Comparison of ENCODE assay signal across 2 cellular contexts in the genomic region with DNA sequence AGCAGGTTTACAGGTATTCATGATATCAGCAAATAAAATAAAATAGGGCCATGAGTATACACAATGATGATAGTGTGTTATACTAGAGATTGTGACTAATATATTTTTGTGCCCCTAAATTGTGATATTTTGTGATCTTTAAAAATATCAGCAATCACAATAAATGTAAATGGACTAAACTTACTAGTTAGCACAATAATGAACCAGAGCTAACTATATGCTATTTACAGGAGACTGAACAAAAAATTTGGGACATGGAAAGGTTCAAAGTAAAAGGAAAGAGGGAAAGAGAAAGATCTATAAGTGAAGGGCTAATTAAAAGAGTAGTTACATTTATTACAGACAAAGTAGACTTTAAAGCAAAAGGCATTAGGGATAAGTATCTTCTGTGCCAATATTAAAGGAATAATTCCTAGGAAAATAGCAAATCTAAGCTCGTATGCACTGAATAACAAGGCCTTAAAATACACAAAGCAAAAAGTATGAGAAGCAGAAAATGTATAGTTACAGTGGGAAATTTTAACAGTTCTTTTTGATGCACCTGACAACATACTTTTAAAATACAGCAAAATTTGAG.
TF ChIP-seq lines count a peak whose summit lies in the region.

No MANE protein-coding gene starts in this region.

TF ChIP-seq in SK-N-SH treated with all-trans-retinoic acid at 6 μM for 48 hours, 23 proteins besides CTCF, POLR2A, EP300 and RAD21 (continued from another document):
- TF ChIP-seq, protein P1, sequence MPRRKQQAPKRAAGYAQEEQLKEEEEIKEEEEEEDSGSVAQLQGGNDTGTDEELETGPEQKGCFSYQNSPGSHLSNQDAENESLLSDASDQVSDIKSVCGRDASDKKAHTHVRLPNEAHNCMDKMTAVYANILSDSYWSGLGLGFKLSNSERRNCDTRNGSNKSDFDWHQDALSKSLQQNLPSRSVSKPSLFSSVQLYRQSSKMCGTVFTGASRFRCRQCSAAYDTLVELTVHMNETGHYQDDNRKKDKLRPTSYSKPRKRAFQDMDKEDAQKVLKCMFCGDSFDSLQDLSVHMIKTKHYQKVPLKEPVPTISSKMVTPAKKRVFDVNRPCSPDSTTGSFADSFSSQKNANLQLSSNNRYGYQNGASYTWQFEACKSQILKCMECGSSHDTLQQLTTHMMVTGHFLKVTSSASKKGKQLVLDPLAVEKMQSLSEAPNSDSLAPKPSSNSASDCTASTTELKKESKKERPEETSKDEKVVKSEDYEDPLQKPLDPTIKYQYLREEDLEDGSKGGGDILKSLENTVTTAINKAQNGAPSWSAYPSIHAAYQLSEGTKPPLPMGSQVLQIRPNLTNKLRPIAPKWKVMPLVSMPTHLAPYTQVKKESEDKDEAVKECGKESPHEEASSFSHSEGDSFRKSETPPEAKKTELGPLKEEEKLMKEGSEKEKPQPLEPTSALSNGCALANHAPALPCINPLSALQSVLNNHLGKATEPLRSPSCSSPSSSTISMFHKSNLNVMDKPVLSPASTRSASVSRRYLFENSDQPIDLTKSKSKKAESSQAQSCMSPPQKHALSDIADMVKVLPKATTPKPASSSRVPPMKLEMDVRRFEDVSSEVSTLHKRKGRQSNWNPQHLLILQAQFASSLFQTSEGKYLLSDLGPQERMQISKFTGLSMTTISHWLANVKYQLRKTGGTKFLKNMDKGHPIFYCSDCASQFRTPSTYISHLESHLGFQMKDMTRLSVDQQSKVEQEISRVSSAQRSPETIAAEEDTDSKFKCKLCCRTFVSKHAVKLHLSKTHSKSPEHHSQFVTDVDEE (CRISPR knock-in tag; IDR thresholded peaks at IDR 0.05), result no peak
- TF ChIP-seq PPARA (CRISPR knock-in tag; IDR thresholded peaks at IDR 0.05; ENCODE audit: borderline replicate concordance), result no peak
- TF ChIP-seq, protein P2, sequence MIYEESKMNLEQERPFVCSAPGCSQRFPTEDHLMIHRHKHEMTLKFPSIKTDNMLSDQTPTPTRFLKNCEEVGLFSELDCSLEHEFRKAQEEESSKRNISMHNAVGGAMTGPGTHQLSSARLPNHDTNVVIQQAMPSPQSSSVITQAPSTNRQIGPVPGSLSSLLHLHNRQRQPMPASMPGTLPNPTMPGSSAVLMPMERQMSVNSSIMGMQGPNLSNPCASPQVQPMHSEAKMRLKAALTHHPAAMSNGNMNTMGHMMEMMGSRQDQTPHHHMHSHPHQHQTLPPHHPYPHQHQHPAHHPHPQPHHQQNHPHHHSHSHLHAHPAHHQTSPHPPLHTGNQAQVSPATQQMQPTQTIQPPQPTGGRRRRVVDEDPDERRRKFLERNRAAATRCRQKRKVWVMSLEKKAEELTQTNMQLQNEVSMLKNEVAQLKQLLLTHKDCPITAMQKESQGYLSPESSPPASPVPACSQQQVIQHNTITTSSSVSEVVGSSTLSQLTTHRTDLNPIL (CRISPR knock-in tag; IDR thresholded peaks at IDR 0.05; ENCODE audit: low read depth), result no peak
- no peak for TF ChIP-seq ZFP30 (CRISPR knock-in tag; IDR thresholded peaks at IDR 0.05)
- TF ChIP-seq, protein P3, sequence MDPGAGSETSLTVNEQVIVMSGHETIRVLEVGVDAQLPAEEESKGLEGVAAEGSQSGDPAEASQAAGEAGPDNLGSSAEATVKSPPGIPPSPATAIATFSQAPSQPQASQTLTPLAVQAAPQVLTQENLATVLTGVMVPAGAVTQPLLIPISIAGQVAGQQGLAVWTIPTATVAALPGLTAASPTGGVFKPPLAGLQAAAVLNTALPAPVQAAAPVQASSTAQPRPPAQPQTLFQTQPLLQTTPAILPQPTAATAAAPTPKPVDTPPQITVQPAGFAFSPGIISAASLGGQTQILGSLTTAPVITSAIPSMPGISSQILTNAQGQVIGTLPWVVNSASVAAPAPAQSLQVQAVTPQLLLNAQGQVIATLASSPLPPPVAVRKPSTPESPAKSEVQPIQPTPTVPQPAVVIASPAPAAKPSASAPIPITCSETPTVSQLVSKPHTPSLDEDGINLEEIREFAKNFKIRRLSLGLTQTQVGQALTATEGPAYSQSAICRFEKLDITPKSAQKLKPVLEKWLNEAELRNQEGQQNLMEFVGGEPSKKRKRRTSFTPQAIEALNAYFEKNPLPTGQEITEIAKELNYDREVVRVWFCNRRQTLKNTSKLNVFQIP (CRISPR knock-in tag; IDR thresholded peaks at IDR 0.05; ENCODE audit: borderline replicate concordance, low read depth), result no peak
- no peak for TF ChIP-seq ZNF8 (CRISPR knock-in tag; IDR thresholded peaks at IDR 0.05)
- no peak for TF ChIP-seq OSR1 (CRISPR knock-in tag; IDR thresholded peaks at IDR 0.05)
- 0 out of 2 replicates have a peak, but pooled peaks have one; percentile 22 for TF ChIP-seq SNAI2 (CRISPR knock-in tag; IDR thresholded peaks at IDR 0.05)
TF ChIP-seq in SK-N-SH treated with all-trans-retinoic acid at 6 μM for 48 hours: peak in this region for 1.

TF ChIP-seq in SK-N-SH, 30 proteins besides CTCF, POLR2A, EP300 and RAD21 (continued from another document):
- TF ChIP-seq, protein P4, sequence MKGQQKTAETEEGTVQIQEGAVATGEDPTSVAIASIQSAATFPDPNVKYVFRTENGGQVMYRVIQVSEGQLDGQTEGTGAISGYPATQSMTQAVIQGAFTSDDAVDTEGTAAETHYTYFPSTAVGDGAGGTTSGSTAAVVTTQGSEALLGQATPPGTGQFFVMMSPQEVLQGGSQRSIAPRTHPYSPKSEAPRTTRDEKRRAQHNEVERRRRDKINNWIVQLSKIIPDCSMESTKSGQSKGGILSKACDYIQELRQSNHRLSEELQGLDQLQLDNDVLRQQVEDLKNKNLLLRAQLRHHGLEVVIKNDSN (IDR thresholded peaks at IDR 0.05; ENCODE audit: borderline replicate concordance, low read depth), result no peak
- TF ChIP-seq RXRA (IDR thresholded peaks at IDR 0.05; ENCODE audit: borderline replicate concordance, low read depth) (no peak), FOSL2 (IDR thresholded peaks at IDR 0.05; ENCODE audit: borderline replicate concordance, low read depth) (no peak), JUND (IDR thresholded peaks at IDR 0.05) (no peak)
- TF ChIP-seq, protein P5, sequence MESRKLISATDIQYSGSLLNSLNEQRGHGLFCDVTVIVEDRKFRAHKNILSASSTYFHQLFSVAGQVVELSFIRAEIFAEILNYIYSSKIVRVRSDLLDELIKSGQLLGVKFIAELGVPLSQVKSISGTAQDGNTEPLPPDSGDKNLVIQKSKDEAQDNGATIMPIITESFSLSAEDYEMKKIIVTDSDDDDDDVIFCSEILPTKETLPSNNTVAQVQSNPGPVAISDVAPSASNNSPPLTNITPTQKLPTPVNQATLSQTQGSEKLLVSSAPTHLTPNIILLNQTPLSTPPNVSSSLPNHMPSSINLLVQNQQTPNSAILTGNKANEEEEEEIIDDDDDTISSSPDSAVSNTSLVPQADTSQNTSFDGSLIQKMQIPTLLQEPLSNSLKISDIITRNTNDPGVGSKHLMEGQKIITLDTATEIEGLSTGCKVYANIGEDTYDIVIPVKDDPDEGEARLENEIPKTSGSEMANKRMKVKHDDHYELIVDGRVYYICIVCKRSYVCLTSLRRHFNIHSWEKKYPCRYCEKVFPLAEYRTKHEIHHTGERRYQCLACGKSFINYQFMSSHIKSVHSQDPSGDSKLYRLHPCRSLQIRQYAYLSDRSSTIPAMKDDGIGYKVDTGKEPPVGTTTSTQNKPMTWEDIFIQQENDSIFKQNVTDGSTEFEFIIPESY (IDR thresholded peaks at IDR 0.05; ENCODE audit: borderline replicate concordance, low read depth), result no peak
